In genomic region chr3:37622999-37623883, GRCh38 we compare ENCODE assay signal across 14 cellular contexts.
DNase-seq lines count a peak whose midpoint lies in the region; ATAC-seq and TF ChIP-seq lines count a peak whose summit lies in the region.
"Had no signal": no experiment of that assay in that cellular context is flagged by ENCODE, and none has a peak within 500 bp of the region (broad histone marks: within the 10 kb centered on the region; RNA-seq: fewer than 3 reads in every experiment).

No MANE protein-coding gene starts in this region.

- peaks cover 23% of the 10 kb centered on the region for H3K27me3 Mint-ChIP-seq in MCF 10A (ENCODE audit: insufficient read depth, unreplicated experiment)

- no peak for TF ChIP-seq EP300 in esophagus muscularis mucosa (IDR thresholded peaks at IDR 0.05)
- no peak for TF ChIP-seq EP300 in upper lobe of left lung (IDR thresholded peaks at IDR 0.05)

- CTCF ChIA-PET in MCF 10A (lab: Yijun Ruan, JAX), result interaction anchor here (0.6 kb wide), 1 partner anchor 41 kb away, joined by 3 read pairs; no protein-coding TSS in a partner anchor

- no peaks in the 10 kb centered on the region for H3K36me3 Mint-ChIP-seq in MCF 10A (ENCODE audit: insufficient read depth, unreplicated experiment)
- H3K36me3 Mint-ChIP-seq: memory B cell had no signal

- peak overlapping the region; percentile 9 for H3K4me2 ChIP-seq in parathyroid adenoma (ENCODE audit: low read length)

- H3K4me3 ChIP-seq in breast epithelium, result peak overlapping the region; percentile 8 to 58 (median 34)
- peak overlapping the region; percentile 18 to 33 (median 26) for H3K4me3 ChIP-seq in esophagus muscularis mucosa
- no peak overlapping the region for H3K4me3 ChIP-seq in parathyroid adenoma (ENCODE audit: low read depth, low read length)
- peak overlapping the region in 2 of 4 donors; percentile 12 to 15 for H3K4me3 ChIP-seq in upper lobe of left lung

- H3K27me3 ChIP-seq in breast epithelium (no peaks in the 10 kb centered on the region), esophagus muscularis mucosa (no peaks in the 10 kb centered on the region), parathyroid adenoma (ENCODE audit: control insufficient read depth, insufficient read depth, low read length) (no peaks in the 10 kb centered on the region), upper lobe of left lung (no peaks in the 10 kb centered on the region)

- 37% methylated on average over 8 of the region's 8 CpGs for WGBS in esophagus muscularis mucosa
- WGBS in upper lobe of left lung, 2 donors, result 36 to 53% methylated on average over 8 of the region's 8 CpGs

- H3K9ac ChIP-seq in parathyroid adenoma, result no peak overlapping the region

- H3K36me3 ChIP-seq in breast epithelium (no peaks in the 10 kb centered on the region), esophagus muscularis mucosa (no peaks in the 10 kb centered on the region), parathyroid adenoma (ENCODE audit: control insufficient read depth, insufficient read depth, low read length) (no peaks in the 10 kb centered on the region), upper lobe of left lung (no peaks in the 10 kb centered on the region)

- no peaks in the 10 kb centered on the region for H3K79me2 ChIP-seq in parathyroid adenoma

- H3K4me1 ChIP-seq in breast epithelium, result no peaks in the 10 kb centered on the region
- peaks cover 31 to 66% (median 65%) of the 10 kb centered on the region in 4 donors for H3K4me1 ChIP-seq in esophagus muscularis mucosa
- no peaks in the 10 kb centered on the region for H3K4me1 ChIP-seq in parathyroid adenoma
- H3K4me1 ChIP-seq in upper lobe of left lung, result peaks cover 0 to 18% (median 12%) of the 10 kb centered on the region in 4 donors

- no peaks in the 10 kb centered on the region for H3K9me3 Mint-ChIP-seq in MCF 10A (ENCODE audit: unreplicated experiment)
- H3K9me3 Mint-ChIP-seq: memory B cell had no signal

- no peak overlapping the region for H2AFZ ChIP-seq in parathyroid adenoma

- TF ChIP-seq CTCF in breast epithelium (IDR thresholded peaks at IDR 0.05) (no peak), MCF 10A (IDR thresholded peaks at IDR 0.05; ENCODE audit: unreplicated experiment) (no peak), esophagus muscularis mucosa (IDR thresholded peaks at IDR 0.05) (no peak), parathyroid adenoma (IDR thresholded peaks at IDR 0.05) (no peak), upper lobe of left lung (IDR thresholded peaks at IDR 0.05) (no peak)

- DNase-seq in breast epithelium (ENCODE audit: low spot score in 2 of 2) (no peak), MCF 10A (ENCODE audit: unreplicated experiment) (no peak), esophagus muscularis mucosa (ENCODE audit: extremely low spot score) (peak; percentile 57), upper lobe of left lung (no peak), hepatic stellate cell (ENCODE audit: low spot score) (no peak), SIG-M5 treated with dmso at 0.1 percent for 504 hours (lab: John Stamatoyannopoulos, UW; ENCODE audit: unreplicated experiment) (no peak)
- no peak for DNase-seq in effector CD4-positive, alpha-beta T cell
- DNase-seq: 8988T; activated CD8-positive, alpha-beta memory T cell treated with anti-CD3 and anti-CD28 coated beads for 24 hours; DMS53; NCI-H1092; stimulated activated CD4-positive, alpha-beta T cell treated with anti-CD3 and anti-CD28 coated beads, Interleukin-4, amount 100 ng/mL, for 4 hours had no signal

- no peak overlapping the region for H3K27ac Mint-ChIP-seq in MCF 10A (ENCODE audit: low read depth, unreplicated experiment)
- H3K27ac Mint-ChIP-seq: memory B cell had no signal

- H3K4me1 Mint-ChIP-seq in MCF 10A (ENCODE audit: insufficient read depth, unreplicated experiment), result no peaks in the 10 kb centered on the region
- H3K4me1 Mint-ChIP-seq: memory B cell had no signal

- no peak for ATAC-seq in upper lobe of left lung (ENCODE audit: low FRiP score in 2 of 2)

- H3K4me3 Mint-ChIP-seq in MCF 10A (ENCODE audit: unreplicated experiment), result no peak overlapping the region
- H3K4me3 Mint-ChIP-seq: memory B cell had no signal

- POLR2A ChIA-PET in MCF 10A (lab: Yijun Ruan, JAX), result no interaction called here

- H3K27ac ChIP-seq in breast epithelium, result peak overlapping the region; percentile 64 to 73
- peak overlapping the region; percentile 2 to 51 (median 40) for H3K27ac ChIP-seq in esophagus muscularis mucosa (replicated peaks in 1 of 4)
- H3K27ac ChIP-seq in parathyroid adenoma, result no peak overlapping the region
- peak overlapping the region in 3 of 4 donors; percentile 27 to 56 (median 46) for H3K27ac ChIP-seq in upper lobe of left lung

- TF ChIP-seq POLR2A in breast epithelium (IDR thresholded peaks at IDR 0.05) (no peak), esophagus muscularis mucosa (IDR thresholded peaks at IDR 0.05; ENCODE audit: low read depth) (no peak), upper lobe of left lung (IDR thresholded peaks at IDR 0.05) (no peak)

- H3K9me3 ChIP-seq in breast epithelium (no peaks in the 10 kb centered on the region), esophagus muscularis mucosa (no peaks in the 10 kb centered on the region), parathyroid adenoma (ENCODE audit: control insufficient read depth, low read length) (no peaks in the 10 kb centered on the region), upper lobe of left lung (no peaks in the 10 kb centered on the region)

- intact Hi-C loops in breast epithelium (cut with DNase I; ENCODE audit: low total_unique reads), result no loop called here
- intact Hi-C loops in MCF 10A (cut with micrococcal nuclease), result no loop called here
- intact Hi-C loops in esophagus muscularis mucosa (cut with DNase I), result no loop called here

- no TSS peak for BruUV-seq in MCF 10A (replicated peaks; lab: Mats Ljungman, UMichigan)
